Comparison of ENCODE assay signal across 1 cellular context in the genomic region with DNA sequence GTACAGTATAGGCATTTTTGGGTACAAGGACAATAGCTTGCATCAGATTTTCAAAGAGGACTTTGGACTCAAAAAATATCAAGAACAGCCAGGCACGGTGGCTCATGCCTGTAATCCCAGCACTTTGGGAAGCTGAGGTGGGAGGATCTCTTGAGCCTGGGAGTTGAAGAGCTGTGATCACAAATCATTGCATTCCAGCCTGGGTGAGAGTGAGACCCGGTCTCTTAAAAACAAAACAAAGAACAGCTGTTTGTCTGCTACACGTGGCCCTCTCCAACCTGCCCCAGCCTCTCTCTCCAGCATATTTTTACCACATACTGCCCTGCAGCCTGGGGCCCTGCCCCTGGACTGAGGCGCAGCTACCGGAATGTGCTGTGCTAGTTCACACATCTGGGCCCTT.
TF ChIP-seq lines count a peak whose summit lies in the region.

No MANE protein-coding gene starts in this region.

TF ChIP-seq in HepG2, 621 proteins besides CTCF, POLR2A, EP300 and RAD21 (continued from another document and continues in another):
- TF ChIP-seq, protein P1, sequence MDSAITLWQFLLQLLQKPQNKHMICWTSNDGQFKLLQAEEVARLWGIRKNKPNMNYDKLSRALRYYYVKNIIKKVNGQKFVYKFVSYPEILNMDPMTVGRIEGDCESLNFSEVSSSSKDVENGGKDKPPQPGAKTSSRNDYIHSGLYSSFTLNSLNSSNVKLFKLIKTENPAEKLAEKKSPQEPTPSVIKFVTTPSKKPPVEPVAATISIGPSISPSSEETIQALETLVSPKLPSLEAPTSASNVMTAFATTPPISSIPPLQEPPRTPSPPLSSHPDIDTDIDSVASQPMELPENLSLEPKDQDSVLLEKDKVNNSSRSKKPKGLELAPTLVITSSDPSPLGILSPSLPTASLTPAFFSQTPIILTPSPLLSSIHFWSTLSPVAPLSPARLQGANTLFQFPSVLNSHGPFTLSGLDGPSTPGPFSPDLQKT (CRISPR knock-in tag; IDR thresholded peaks at IDR 0.05; ENCODE audit: borderline replicate concordance) = no peak
- TF ChIP-seq ZNF775 (CRISPR knock-in tag; IDR thresholded peaks at IDR 0.05; ENCODE audit: borderline replicate concordance) = no peak
- TF ChIP-seq, protein P2, sequence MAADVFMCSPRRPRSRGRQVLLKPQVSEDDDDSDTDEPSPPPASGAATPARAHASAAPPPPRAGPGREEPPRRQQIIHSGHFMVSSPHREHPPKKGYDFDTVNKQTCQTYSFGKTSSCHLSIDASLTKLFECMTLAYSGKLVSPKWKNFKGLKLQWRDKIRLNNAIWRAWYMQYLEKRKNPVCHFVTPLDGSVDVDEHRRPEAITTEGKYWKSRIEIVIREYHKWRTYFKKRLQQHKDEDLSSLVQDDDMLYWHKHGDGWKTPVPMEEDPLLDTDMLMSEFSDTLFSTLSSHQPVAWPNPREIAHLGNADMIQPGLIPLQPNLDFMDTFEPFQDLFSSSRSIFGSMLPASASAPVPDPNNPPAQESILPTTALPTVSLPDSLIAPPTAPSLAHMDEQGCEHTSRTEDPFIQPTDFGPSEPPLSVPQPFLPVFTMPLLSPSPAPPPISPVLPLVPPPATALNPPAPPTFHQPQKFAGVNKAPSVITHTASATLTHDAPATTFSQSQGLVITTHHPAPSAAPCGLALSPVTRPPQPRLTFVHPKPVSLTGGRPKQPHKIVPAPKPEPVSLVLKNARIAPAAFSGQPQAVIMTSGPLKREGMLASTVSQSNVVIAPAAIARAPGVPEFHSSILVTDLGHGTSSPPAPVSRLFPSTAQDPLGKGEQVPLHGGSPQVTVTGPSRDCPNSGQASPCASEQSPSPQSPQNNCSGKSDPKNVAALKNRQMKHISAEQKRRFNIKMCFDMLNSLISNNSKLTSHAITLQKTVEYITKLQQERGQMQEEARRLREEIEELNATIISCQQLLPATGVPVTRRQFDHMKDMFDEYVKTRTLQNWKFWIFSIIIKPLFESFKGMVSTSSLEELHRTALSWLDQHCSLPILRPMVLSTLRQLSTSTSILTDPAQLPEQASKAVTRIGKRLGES (CRISPR knock-in tag; IDR thresholded peaks at IDR 0.05; ENCODE audit: borderline replicate concordance) = no peak
- TF ChIP-seq ZC3H13 (CRISPR knock-in tag; IDR thresholded peaks at IDR 0.05) = no peak
- no peak for TF ChIP-seq MIER2 (CRISPR knock-in tag; IDR thresholded peaks at IDR 0.05)
- TF ChIP-seq ZKSCAN5 (CRISPR knock-in tag; IDR thresholded peaks at IDR 0.05) = no peak
- no peak for TF ChIP-seq TAF1 (CRISPR knock-in tag; IDR thresholded peaks at IDR 0.05)
- TF ChIP-seq ZBTB8A (CRISPR knock-in tag; IDR thresholded peaks at IDR 0.05; ENCODE audit: borderline replicate concordance, low read depth) = 0 out of 2 replicates have a peak, but pooled peaks have one; percentile 38
- 0 out of 2 replicates have a peak, but pooled peaks have one; percentile 39 for TF ChIP-seq ZNF263 (CRISPR knock-in tag; IDR thresholded peaks at IDR 0.05)
- no peak for TF ChIP-seq ZNF333 (CRISPR knock-in tag; IDR thresholded peaks at IDR 0.05; ENCODE audit: borderline replicate concordance)
- no peak for TF ChIP-seq ZBTB42 (CRISPR knock-in tag; IDR thresholded peaks at IDR 0.05)
- no peak for TF ChIP-seq MLLT10 (CRISPR knock-in tag; IDR thresholded peaks at IDR 0.05)
- TF ChIP-seq, protein P3, sequence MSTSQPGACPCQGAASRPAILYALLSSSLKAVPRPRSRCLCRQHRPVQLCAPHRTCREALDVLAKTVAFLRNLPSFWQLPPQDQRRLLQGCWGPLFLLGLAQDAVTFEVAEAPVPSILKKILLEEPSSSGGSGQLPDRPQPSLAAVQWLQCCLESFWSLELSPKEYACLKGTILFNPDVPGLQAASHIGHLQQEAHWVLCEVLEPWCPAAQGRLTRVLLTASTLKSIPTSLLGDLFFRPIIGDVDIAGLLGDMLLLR (CRISPR knock-in tag; IDR thresholded peaks at IDR 0.05) = no peak
- TF ChIP-seq ZNF3 (CRISPR knock-in tag; IDR thresholded peaks at IDR 0.05) = no peak
- no peak for TF ChIP-seq SP4 (CRISPR knock-in tag; IDR thresholded peaks at IDR 0.05)
- TF ChIP-seq ZNF292 (CRISPR knock-in tag; IDR thresholded peaks at IDR 0.05; ENCODE audit: borderline replicate concordance, low read depth) = no peak
- TF ChIP-seq, protein P4, sequence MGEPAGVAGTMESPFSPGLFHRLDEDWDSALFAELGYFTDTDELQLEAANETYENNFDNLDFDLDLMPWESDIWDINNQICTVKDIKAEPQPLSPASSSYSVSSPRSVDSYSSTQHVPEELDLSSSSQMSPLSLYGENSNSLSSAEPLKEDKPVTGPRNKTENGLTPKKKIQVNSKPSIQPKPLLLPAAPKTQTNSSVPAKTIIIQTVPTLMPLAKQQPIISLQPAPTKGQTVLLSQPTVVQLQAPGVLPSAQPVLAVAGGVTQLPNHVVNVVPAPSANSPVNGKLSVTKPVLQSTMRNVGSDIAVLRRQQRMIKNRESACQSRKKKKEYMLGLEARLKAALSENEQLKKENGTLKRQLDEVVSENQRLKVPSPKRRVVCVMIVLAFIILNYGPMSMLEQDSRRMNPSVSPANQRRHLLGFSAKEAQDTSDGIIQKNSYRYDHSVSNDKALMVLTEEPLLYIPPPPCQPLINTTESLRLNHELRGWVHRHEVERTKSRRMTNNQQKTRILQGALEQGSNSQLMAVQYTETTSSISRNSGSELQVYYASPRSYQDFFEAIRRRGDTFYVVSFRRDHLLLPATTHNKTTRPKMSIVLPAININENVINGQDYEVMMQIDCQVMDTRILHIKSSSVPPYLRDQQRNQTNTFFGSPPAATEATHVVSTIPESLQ (CRISPR knock-in tag; conservative IDR thresholded peaks at IDR 0.05) = no peak
- no peak for TF ChIP-seq SNRNP70 (IDR thresholded peaks at IDR 0.05; ENCODE audit: low read depth, low read length)
- TF ChIP-seq, protein P5, sequence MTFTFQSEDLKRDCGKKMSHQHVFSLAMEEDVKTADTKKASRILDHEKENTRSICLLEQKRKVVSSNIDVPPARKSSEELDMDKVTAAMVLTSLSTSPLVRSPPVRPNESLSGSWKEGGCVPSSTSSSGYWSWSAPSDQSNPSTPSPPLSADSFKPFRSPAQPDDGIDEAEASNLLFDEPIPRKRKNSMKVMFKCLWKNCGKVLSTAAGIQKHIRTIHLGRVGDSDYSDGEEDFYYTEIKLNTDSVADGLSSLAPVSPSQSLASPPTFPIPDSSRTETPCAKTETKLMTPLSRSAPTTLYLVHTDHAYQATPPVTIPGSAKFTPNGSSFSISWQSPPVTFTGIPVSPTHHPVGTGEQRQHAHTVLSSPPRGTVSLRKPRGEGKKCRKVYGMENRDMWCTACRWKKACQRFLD (CRISPR knock-in tag; IDR thresholded peaks at IDR 0.05; ENCODE audit: borderline replicate concordance) = no peak
- TF ChIP-seq, protein P6, sequence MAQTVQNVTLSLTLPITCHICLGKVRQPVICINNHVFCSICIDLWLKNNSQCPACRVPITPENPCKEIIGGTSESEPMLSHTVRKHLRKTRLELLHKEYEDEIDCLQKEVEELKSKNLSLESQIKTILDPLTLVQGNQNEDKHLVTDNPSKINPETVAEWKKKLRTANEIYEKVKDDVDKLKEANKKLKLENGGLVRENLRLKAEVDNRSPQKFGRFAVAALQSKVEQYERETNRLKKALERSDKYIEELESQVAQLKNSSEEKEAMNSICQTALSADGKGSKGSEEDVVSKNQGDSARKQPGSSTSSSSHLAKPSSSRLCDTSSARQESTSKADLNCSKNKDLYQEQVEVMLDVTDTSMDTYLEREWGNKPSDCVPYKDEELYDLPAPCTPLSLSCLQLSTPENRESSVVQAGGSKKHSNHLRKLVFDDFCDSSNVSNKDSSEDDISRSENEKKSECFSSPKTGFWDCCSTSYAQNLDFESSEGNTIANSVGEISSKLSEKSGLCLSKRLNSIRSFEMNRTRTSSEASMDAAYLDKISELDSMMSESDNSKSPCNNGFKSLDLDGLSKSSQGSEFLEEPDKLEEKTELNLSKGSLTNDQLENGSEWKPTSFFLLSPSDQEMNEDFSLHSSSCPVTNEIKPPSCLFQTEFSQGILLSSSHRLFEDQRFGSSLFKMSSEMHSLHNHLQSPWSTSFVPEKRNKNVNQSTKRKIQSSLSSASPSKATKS (CRISPR knock-in tag; IDR thresholded peaks at IDR 0.05) = no peak
- TF ChIP-seq NFATC3 (CRISPR knock-in tag; IDR thresholded peaks at IDR 0.05) = no peak
- TF ChIP-seq, protein P7, sequence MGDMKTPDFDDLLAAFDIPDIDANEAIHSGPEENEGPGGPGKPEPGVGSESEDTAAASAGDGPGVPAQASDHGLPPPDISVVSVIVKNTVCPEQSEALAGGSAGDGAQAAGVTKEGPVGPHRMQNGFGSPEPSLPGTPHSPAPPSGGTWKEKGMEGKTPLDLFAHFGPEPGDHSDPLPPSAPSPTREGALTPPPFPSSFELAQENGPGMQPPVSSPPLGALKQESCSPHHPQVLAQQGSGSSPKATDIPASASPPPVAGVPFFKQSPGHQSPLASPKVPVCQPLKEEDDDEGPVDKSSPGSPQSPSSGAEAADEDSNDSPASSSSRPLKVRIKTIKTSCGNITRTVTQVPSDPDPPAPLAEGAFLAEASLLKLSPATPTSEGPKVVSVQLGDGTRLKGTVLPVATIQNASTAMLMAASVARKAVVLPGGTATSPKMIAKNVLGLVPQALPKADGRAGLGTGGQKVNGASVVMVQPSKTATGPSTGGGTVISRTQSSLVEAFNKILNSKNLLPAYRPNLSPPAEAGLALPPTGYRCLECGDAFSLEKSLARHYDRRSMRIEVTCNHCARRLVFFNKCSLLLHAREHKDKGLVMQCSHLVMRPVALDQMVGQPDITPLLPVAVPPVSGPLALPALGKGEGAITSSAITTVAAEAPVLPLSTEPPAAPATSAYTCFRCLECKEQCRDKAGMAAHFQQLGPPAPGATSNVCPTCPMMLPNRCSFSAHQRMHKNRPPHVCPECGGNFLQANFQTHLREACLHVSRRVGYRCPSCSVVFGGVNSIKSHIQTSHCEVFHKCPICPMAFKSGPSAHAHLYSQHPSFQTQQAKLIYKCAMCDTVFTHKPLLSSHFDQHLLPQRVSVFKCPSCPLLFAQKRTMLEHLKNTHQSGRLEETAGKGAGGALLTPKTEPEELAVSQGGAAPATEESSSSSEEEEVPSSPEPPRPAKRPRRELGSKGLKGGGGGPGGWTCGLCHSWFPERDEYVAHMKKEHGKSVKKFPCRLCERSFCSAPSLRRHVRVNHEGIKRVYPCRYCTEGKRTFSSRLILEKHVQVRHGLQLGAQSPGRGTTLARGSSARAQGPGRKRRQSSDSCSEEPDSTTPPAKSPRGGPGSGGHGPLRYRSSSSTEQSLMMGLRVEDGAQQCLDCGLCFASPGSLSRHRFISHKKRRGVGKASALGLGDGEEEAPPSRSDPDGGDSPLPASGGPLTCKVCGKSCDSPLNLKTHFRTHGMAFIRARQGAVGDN (CRISPR knock-in tag; IDR thresholded peaks at IDR 0.05) = peak; percentile 37; the same call in 1 of the 2 replicates
- no peak for TF ChIP-seq ZNF251 (CRISPR knock-in tag; IDR thresholded peaks at IDR 0.05)
- no peak for TF ChIP-seq ZNF446 (CRISPR knock-in tag; IDR thresholded peaks at IDR 0.05)
- no peak for TF ChIP-seq ATAD3A (CRISPR knock-in tag; IDR thresholded peaks at IDR 0.05)
- TF ChIP-seq, protein P8, sequence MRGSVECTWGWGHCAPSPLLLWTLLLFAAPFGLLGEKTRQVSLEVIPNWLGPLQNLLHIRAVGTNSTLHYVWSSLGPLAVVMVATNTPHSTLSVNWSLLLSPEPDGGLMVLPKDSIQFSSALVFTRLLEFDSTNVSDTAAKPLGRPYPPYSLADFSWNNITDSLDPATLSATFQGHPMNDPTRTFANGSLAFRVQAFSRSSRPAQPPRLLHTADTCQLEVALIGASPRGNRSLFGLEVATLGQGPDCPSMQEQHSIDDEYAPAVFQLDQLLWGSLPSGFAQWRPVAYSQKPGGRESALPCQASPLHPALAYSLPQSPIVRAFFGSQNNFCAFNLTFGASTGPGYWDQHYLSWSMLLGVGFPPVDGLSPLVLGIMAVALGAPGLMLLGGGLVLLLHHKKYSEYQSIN (CRISPR knock-in tag; IDR thresholded peaks at IDR 0.05; ENCODE audit: borderline replicate concordance) = no peak
- TF ChIP-seq TP53 (CRISPR knock-in tag; conservative IDR thresholded peaks at IDR 0.05) = no peak
- no peak for TF ChIP-seq REXO4 (CRISPR knock-in tag; IDR thresholded peaks at IDR 0.05; ENCODE audit: borderline replicate concordance)
- no peak for TF ChIP-seq ZNF777 (CRISPR knock-in tag; IDR thresholded peaks at IDR 0.05)
- peak; percentile 62; the same call in 2 of the 3 replicates for TF ChIP-seq MXI1 (IDR thresholded peaks at IDR 0.05; ENCODE audit: borderline replicate concordance, low read depth, low read length)
- TF ChIP-seq, protein P9, sequence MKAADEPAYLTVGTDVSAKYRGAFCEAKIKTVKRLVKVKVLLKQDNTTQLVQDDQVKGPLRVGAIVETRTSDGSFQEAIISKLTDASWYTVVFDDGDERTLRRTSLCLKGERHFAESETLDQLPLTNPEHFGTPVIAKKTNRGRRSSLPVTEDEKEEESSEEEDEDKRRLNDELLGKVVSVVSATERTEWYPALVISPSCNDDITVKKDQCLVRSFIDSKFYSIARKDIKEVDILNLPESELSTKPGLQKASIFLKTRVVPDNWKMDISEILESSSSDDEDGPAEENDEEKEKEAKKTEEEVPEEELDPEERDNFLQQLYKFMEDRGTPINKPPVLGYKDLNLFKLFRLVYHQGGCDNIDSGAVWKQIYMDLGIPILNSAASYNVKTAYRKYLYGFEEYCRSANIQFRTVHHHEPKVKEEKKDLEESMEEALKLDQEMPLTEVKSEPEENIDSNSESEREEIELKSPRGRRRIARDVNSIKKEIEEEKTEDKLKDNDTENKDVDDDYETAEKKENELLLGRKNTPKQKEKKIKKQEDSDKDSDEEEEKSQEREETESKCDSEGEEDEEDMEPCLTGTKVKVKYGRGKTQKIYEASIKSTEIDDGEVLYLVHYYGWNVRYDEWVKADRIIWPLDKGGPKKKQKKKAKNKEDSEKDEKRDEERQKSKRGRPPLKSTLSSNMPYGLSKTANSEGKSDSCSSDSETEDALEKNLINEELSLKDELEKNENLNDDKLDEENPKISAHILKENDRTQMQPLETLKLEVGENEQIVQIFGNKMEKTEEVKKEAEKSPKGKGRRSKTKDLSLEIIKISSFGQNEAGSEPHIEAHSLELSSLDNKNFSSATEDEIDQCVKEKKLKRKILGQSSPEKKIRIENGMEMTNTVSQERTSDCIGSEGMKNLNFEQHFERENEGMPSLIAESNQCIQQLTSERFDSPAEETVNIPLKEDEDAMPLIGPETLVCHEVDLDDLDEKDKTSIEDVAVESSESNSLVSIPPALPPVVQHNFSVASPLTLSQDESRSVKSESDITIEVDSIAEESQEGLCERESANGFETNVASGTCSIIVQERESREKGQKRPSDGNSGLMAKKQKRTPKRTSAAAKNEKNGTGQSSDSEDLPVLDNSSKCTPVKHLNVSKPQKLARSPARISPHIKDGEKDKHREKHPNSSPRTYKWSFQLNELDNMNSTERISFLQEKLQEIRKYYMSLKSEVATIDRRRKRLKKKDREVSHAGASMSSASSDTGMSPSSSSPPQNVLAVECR (CRISPR knock-in tag; IDR thresholded peaks at IDR 0.05; ENCODE audit: borderline replicate concordance) = peak; percentile 34; the same call in 1 of the 2 replicates
- no peak for TF ChIP-seq ONECUT2 (CRISPR knock-in tag; IDR thresholded peaks at IDR 0.05)
- TF ChIP-seq HNF4A (CRISPR knock-in tag; IDR thresholded peaks at IDR 0.05) = peak; percentile 77
- TF ChIP-seq MED8 (CRISPR knock-in tag; IDR thresholded peaks at IDR 0.05; ENCODE audit: insufficient replicate concordance) = no peak
- TF ChIP-seq LCORL (IDR thresholded peaks at IDR 0.05) = no peak
- no peak for TF ChIP-seq LCORL (CRISPR knock-in tag; IDR thresholded peaks at IDR 0.05)
- TF ChIP-seq, protein P10, sequence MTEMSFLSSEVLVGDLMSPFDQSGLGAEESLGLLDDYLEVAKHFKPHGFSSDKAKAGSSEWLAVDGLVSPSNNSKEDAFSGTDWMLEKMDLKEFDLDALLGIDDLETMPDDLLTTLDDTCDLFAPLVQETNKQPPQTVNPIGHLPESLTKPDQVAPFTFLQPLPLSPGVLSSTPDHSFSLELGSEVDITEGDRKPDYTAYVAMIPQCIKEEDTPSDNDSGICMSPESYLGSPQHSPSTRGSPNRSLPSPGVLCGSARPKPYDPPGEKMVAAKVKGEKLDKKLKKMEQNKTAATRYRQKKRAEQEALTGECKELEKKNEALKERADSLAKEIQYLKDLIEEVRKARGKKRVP (CRISPR knock-in tag; IDR thresholded peaks at IDR 0.05) = peak in 1 of 2 experiments; percentile 93; a peak in 2 of 4 replicates
- TF ChIP-seq CCDC6 (CRISPR knock-in tag; IDR thresholded peaks at IDR 0.05) = no peak
- TF ChIP-seq ZNF773 (CRISPR knock-in tag; IDR thresholded peaks at IDR 0.05; ENCODE audit: borderline replicate concordance) = no peak
